8 cellular contexts compared by ENCODE assay signal in genomic region chr2:223797811-223798721, GRCh38. TPM values are rescaled to one million over a fixed set of nuclear protein-coding genes. Genes with fewer than 3 reads are reported as not detected.
DNase-seq lines count a peak whose midpoint lies in the region; ATAC-seq and TF ChIP-seq lines count a peak whose summit lies in the region.

No MANE protein-coding gene starts in this region.

- TF ChIP-seq CTCF in GM12872 (IDR thresholded peaks at IDR 0.05; ENCODE audit: insufficient read depth, low read depth, low read length) (peak; percentile 17; the same call in 1 of the 3 replicates), PC-9 (conservative IDR thresholded peaks at IDR 0.05) (peak; percentile 95), ovary (IDR thresholded peaks at IDR 0.05) (peak in 2 of 3 donors; percentile 80 to 85)

- H3K9me2 ChIP-seq in PC-9 (ENCODE audit: insufficient read depth) = no peaks in the 10 kb centered on the region

- H3K36me3 ChIP-seq in PC-9 (ENCODE audit: low read depth) = peaks cover 4% of the 10 kb centered on the region; the same call in 1 of the 2 replicates
- H3K36me3 ChIP-seq in ovary = no peaks in the 10 kb centered on the region

- no peaks in the 10 kb centered on the region for H4K20me1 ChIP-seq in PC-9 (ENCODE audit: insufficient read depth)

- CTCF ChIA-PET in PC-9 (lab: Charles Lee) = interaction anchor here (0.6 to 2.9 kb wide), 22 partner anchors 21 to 1251 kb away, joined by 3 to 16 read pairs (median 4); no protein-coding TSS in a partner anchor
- CTCF ChIA-PET in HEK293T (lab: Yijun Ruan, JAX) = interaction anchor here (0.6 to 1.4 kb wide), 10 partner anchors 55 to 826 kb away, joined by 3 to 5 read pairs (median 3); no protein-coding TSS in a partner anchor

- TF ChIP-seq POLR2A in ovary (IDR thresholded peaks at IDR 0.05) = no peak

- peaks cover 65% of the 10 kb centered on the region for H3F3A ChIP-seq in PC-9 (ENCODE audit: insufficient read depth, low read depth)

- peak overlapping the region; percentile 71 for H3K4me2 ChIP-seq in PC-9

- 0 out of 2 replicates have a peak, but pooled peaks cover 2% of the 10 kb centered on the region for H3K9me3 ChIP-seq in PC-9 (ENCODE audit: insufficient read depth, low read depth)
- no peaks in the 10 kb centered on the region for H3K9me3 ChIP-seq in ovary

- H3K27ac ChIP-seq in PC-9 = peak overlapping the region; percentile 95
- no peak overlapping the region for H3K27ac ChIP-seq in ovary

- POLR2A ChIA-PET in PC-9 (lab: Charles Lee; ENCODE audit: unreplicated experiment) = interaction anchor here (0.6 to 0.9 kb wide), 4 partner anchors 21 to 153 kb away, joined by 3 to 14 read pairs (median 6); no protein-coding TSS in a partner anchor
- POLR2A ChIA-PET in HEK293T (lab: Yijun Ruan, JAX) = no interaction called here

- WGBS in ovary, 3 donors = 58 to 72% (median 64%) methylated on average over 4 of the region's 4 CpGs

- ATAC-seq in GM21526 (IDR thresholded peaks at IDR 0.05; ENCODE audit: low FRiP score, unreplicated experiment) (peak; percentile 97), HG03575 (IDR thresholded peaks at IDR 0.05; ENCODE audit: extremely low read depth, insufficient number of reproducible peaks, low FRiP score, unreplicated experiment) (peak; percentile 98)

- H3K27me3 ChIP-seq in PC-9 (ENCODE audit: insufficient read depth, low read depth) (no peaks in the 10 kb centered on the region), ovary (no peaks in the 10 kb centered on the region)

- H3K4me3 ChIP-seq in PC-9 (no peak overlapping the region), ovary (no peak overlapping the region)

- BruUV-seq in PC-9 (replicated peaks; lab: Mats Ljungman, UMichigan) = no TSS peak

- peaks cover 79% of the 10 kb centered on the region for H3K79me2 ChIP-seq in PC-9 (ENCODE audit: low read depth)

- H3K4me1 ChIP-seq in PC-9 (replicated peaks; ENCODE audit: insufficient read depth) (peaks cover 76% of the 10 kb centered on the region), ovary (ENCODE audit: insufficient read depth) (no peaks in the 10 kb centered on the region)

- H2AFZ ChIP-seq in PC-9 = no peak overlapping the region

- DNase-seq in PC-9 (peak; percentile 46 to 73), fibroblast of gingiva (ENCODE audit: low read depth) (peak; percentile 23), ovary (peak in 1 of 5 donors; percentile 32), HEK293T (ENCODE audit: extremely low spot score) (no peak)
- no peak for DNase-seq in stimulated activated CD4-positive, alpha-beta T cell treated with anti-CD3 and anti-CD28 coated beads, Interleukin-4, amount 100 ng/mL, for 4 hours

- intact Hi-C loops in PC-9 (cut with micrococcal nuclease; ENCODE audit: unreplicated experiment) = loop anchor here (1.0 to 10.0 kb wide), 21 partner anchors 18 to 1107 kb away; partner anchors contain the start of gene MRPL44
- intact Hi-C loops in ovary (cut with DNase I) = loop anchor here (2.0 to 10.0 kb wide), 4 partner anchors 821 to 1103 kb away; no protein-coding TSS in a partner anchor

- TF ChIP-seq EP300 in ovary (IDR thresholded peaks at IDR 0.05) = no peak

TF ChIP-seq in HEK293T, 16 proteins besides CTCF, POLR2A, EP300 and RAD21:
- TF ChIP-seq, protein P1, sequence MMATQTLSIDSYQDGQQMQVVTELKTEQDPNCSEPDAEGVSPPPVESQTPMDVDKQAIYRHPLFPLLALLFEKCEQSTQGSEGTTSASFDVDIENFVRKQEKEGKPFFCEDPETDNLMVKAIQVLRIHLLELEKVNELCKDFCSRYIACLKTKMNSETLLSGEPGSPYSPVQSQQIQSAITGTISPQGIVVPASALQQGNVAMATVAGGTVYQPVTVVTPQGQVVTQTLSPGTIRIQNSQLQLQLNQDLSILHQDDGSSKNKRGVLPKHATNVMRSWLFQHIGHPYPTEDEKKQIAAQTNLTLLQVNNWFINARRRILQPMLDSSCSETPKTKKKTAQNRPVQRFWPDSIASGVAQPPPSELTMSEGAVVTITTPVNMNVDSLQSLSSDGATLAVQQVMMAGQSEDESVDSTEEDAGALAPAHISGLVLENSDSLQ (IDR thresholded peaks at IDR 0.05) = no peak
- no peak for TF ChIP-seq BHLHE40 (IDR thresholded peaks at IDR 0.05; ENCODE audit: borderline replicate concordance)
- no peak for TF ChIP-seq ELF4 (IDR thresholded peaks at IDR 0.05)
- TF ChIP-seq NFRKB (IDR thresholded peaks at IDR 0.05) = no peak
- TF ChIP-seq ZNF384 (IDR thresholded peaks at IDR 0.05) = no peak
- no peak for TF ChIP-seq FOXA1 (IDR thresholded peaks at IDR 0.05)

RNA-seq across cellular contexts. Expression of gene AP1S3, which starts 39.3 kb away (rescaled TPM):
- 61.3 and 73.3 TPM in 2 replicates for total RNA-seq in PC-9 (2021)
- total RNA-seq in ovary = 10 to 100 TPM in 1 of 7 donors, 1 to 10 TPM in 5, under 1 TPM in 1; 0.60 to 16.8 (median 1.3) TPM
- polyA plus RNA-seq in ovary = 1 to 10 TPM in 1 of 2 donors, under 1 TPM in 1; 0.46 to 5.6 TPM

Comparison
In these comparisons a context has a peak if more than half of its experiments do, and no peak if none do; other contexts are left out.
1. CTCF ChIP-seq: peak in every context shown above with its lines; median percentile 95 in PC-9; 82 in ovary; 17 in GM12872.
2. DNase-seq: peak in PC-9 (2 of 2) and fibroblast of gingiva (single experiment); none in HEK293T (single experiment) and stimulated activated CD4-positive, alpha-beta T cell treated with anti-CD3 and anti-CD28 coated beads, Interleukin-4, amount 100 ng/mL, for 4 hours (0 of 2).